ENCODE assay signal across 9 cellular contexts in genomic region chr20:63572788-63573738, GRCh38. TPM values are rescaled to one million over a fixed set of nuclear protein-coding genes. Genes with fewer than 3 reads are reported as not detected.
DNase-seq lines count a peak whose midpoint lies in the region; ATAC-seq, FAIRE-seq and TF ChIP-seq lines count a peak whose summit lies in the region.
"Had no signal": no experiment of that assay in that cellular context is flagged by ENCODE, and none has a peak within 500 bp of the region (broad histone marks: within the 10 kb centered on the region; RNA-seq: fewer than 3 reads in every experiment).

No MANE protein-coding gene starts in this region.

- H3K4me1 Mint-ChIP-seq in osteocyte (ENCODE audit: unreplicated experiment) = peaks cover 15% of the 10 kb centered on the region

- H3K79me2 ChIP-seq in DND-41 (ENCODE audit: insufficient read depth, low read length) (no peaks in the 10 kb centered on the region; the same call in 1 of the 2 replicates), OCI-LY3 (ENCODE audit: low read length) (no peaks in the 10 kb centered on the region), endothelial cell of umbilical vein (ENCODE audit: control insufficient read depth, insufficient read depth, low read length) (peaks cover 5% of the 10 kb centered on the region)

- H3K9me1 ChIP-seq in endothelial cell of umbilical vein (replicated peaks; ENCODE audit: control insufficient read depth, extremely low read depth, insufficient read depth, low read length) = no peaks in the 10 kb centered on the region

- POLR2A ChIA-PET in endothelial cell of umbilical vein (lab: Charles Lee) = interaction anchor here (0.9 to 1.4 kb wide), 3 partner anchors 15 to 54 kb away, joined by 4 to 10 read pairs (median 5); partner anchors contain the start of gene GMEB2

- H3K4me1 ChIP-seq in DND-41 (ENCODE audit: insufficient read depth, low read length) = peaks cover 24% of the 10 kb centered on the region
- peaks cover 26% of the 10 kb centered on the region for H3K4me1 ChIP-seq in OCI-LY3 (ENCODE audit: low read length)
- peaks cover 10% of the 10 kb centered on the region for H3K4me1 ChIP-seq in endothelial cell of umbilical vein (ENCODE audit: control insufficient read depth, extremely low read depth, insufficient read depth, low read length)

- no peaks in the 10 kb centered on the region for H3K9me3 ChIP-seq in DND-41 (ENCODE audit: insufficient read depth, low read length, severe bottlenecking)
- H3K9me3 ChIP-seq in OCI-LY3 (ENCODE audit: insufficient read depth, low read length) = no peaks in the 10 kb centered on the region
- no peaks in the 10 kb centered on the region for H3K9me3 ChIP-seq in endothelial cell of umbilical vein (replicated peaks; ENCODE audit: control insufficient read depth, insufficient read depth, low read length)

- H3K4me3 ChIP-seq in DND-41 (ENCODE audit: low read depth in 1 of 2, low read length in 2 of 2) (peak overlapping the region; percentile 87 to 98), OCI-LY3 (ENCODE audit: low read length) (peak overlapping the region; percentile 84), endothelial cell of umbilical vein (replicated peaks in 1 of 3; ENCODE audit: insufficient read depth in 1 of 3, low read depth in 1 of 3, low read length in 3 of 3) (peak overlapping the region; percentile 55 to 95 (median 87))

- dilution Hi-C loops in endothelial cell of umbilical vein (cut with MboI; ENCODE audit: extremely low pct_ligation_motif_present, low sequenced_read_pairs) = no loop called here

- H3K27me3 ChIP-seq in DND-41 (ENCODE audit: insufficient read depth, low read length, poor library complexity) (peaks cover 12% of the 10 kb centered on the region), OCI-LY3 (ENCODE audit: low read depth, low read length) (peaks cover 72% of the 10 kb centered on the region), endothelial cell of umbilical vein (ENCODE audit: control insufficient read depth in 2 of 2, insufficient read depth in 2 of 2, low read length in 2 of 2) (no peaks in the 10 kb centered on the region)

- intact Hi-C loops in endothelial cell of umbilical vein (cut with micrococcal nuclease) = loop anchor here (5.0 kb wide), 1 partner anchor 54 kb away; the partner anchor contains the start of gene GMEB2

- no peak for TF ChIP-seq POLR2A in endothelial cell of umbilical vein (IDR thresholded peaks at IDR 0.05; ENCODE audit: low read depth, low read length)

- no peaks in the 10 kb centered on the region for H3K9me3 Mint-ChIP-seq in osteocyte (ENCODE audit: unreplicated experiment)

- peak overlapping the region; percentile 76 for H3K4me3 Mint-ChIP-seq in osteocyte (ENCODE audit: unreplicated experiment)

- TF ChIP-seq CTCF in DND-41 (IDR thresholded peaks at IDR 0.05; ENCODE audit: borderline replicate concordance, extremely low read depth, low read length, poor library complexity, severe bottlenecking) (no peak), OCI-LY3 (IDR thresholded peaks at IDR 0.05; ENCODE audit: low read depth, low read length) (peak; percentile 19), endothelial cell of umbilical vein (IDR thresholded peaks at IDR 0.05; ENCODE audit: extremely low read depth in 1 of 2, insufficient read depth in 1 of 2, low read depth in 1 of 2, low read length in 2 of 2) (peak; percentile 32 to 43), osteocyte (IDR thresholded peaks at IDR 0.05) (no peak)

- FAIRE-seq in endothelial cell of umbilical vein (lab: Jason Lieb, UNC) = no peak

- H4K20me1 ChIP-seq in DND-41 (ENCODE audit: insufficient read depth, low read length) = peaks cover 25% of the 10 kb centered on the region
- H4K20me1 ChIP-seq in OCI-LY3 (ENCODE audit: insufficient read depth, low read length) = peaks cover 30% of the 10 kb centered on the region
- no peaks in the 10 kb centered on the region for H4K20me1 ChIP-seq in endothelial cell of umbilical vein (replicated peaks; ENCODE audit: control insufficient read depth, extremely low read depth, insufficient read depth, low read length)

- CTCF ChIA-PET in endothelial cell of umbilical vein (lab: Charles Lee) = interaction anchor here (0.7 to 1.6 kb wide), 4 partner anchors 10 to 77 kb away, joined by 3 to 6 read pairs (median 6); no protein-coding TSS in a partner anchor

- H3K36me3 ChIP-seq in DND-41 (ENCODE audit: insufficient read depth, low read length) (no peaks in the 10 kb centered on the region), OCI-LY3 (replicated peaks; ENCODE audit: low read depth, low read length) (no peaks in the 10 kb centered on the region), endothelial cell of umbilical vein (ENCODE audit: control insufficient read depth in 2 of 2, extremely low read depth in 1 of 2, insufficient read depth in 2 of 2, low read length in 2 of 2) (no peaks in the 10 kb centered on the region)

- H3K4me2 ChIP-seq in DND-41 (ENCODE audit: insufficient read depth, low read length) = peak overlapping the region; percentile 84
- peak overlapping the region; percentile 98 for H3K4me2 ChIP-seq in OCI-LY3 (ENCODE audit: low read length)
- H3K4me2 ChIP-seq in endothelial cell of umbilical vein (ENCODE audit: insufficient read depth, low read length) = peak overlapping the region; percentile 93

- H3K27me3 Mint-ChIP-seq in osteocyte (ENCODE audit: unreplicated experiment) = no peaks in the 10 kb centered on the region

- H3K9ac ChIP-seq in DND-41 (ENCODE audit: low read depth, low read length) = peak overlapping the region; percentile 69
- H3K9ac ChIP-seq in OCI-LY3 (ENCODE audit: low read length) = peak overlapping the region; percentile 70
- peak overlapping the region; percentile 90 for H3K9ac ChIP-seq in endothelial cell of umbilical vein (replicated peaks; ENCODE audit: extremely low read depth, insufficient read depth, low read length)

- H2AFZ ChIP-seq in DND-41 (ENCODE audit: low read depth, low read length) (peak overlapping the region; percentile 96), OCI-LY3 (ENCODE audit: low read depth, low read length) (no peak overlapping the region), endothelial cell of umbilical vein (ENCODE audit: low read depth, low read length) (peak overlapping the region; percentile 88)

- DNase-seq in DND-41 (no peak), endothelial cell of umbilical vein (ENCODE audit: low read depth, low spot score) (no peak), osteocyte (ENCODE audit: extremely low spot score, unreplicated experiment) (no peak), NCI-H748 (lab: John Stamatoyannopoulos, UW; ENCODE audit: unreplicated experiment) (no peak), NCI-H524 treated with DMSO at 0.1 percent for 48 hours (lab: John Stamatoyannopoulos, UW) (no peak)

- peak overlapping the region; percentile 57 for H3K27ac Mint-ChIP-seq in osteocyte (ENCODE audit: unreplicated experiment)

- H3K27ac ChIP-seq in DND-41 (ENCODE audit: low read length) (peak overlapping the region; percentile 81), OCI-LY3 (ENCODE audit: low read length) (no peak overlapping the region), endothelial cell of umbilical vein (ENCODE audit: insufficient read depth, low read depth, low read length) (peak overlapping the region; percentile 72)

- TSS peak; percentile 39 for BruUV-seq in endothelial cell of umbilical vein (replicated peaks; lab: Mats Ljungman, UMichigan)

- H3K36me3 Mint-ChIP-seq in osteocyte (ENCODE audit: unreplicated experiment) = no peaks in the 10 kb centered on the region

- peak; percentile 12; the same call in 2 of the 3 replicates for ATAC-seq in DND-41 (ENCODE audit: insufficient read depth, low read depth)
- no peak for ATAC-seq in HG03196 (IDR thresholded peaks at IDR 0.05; ENCODE audit: unreplicated experiment)
- no peak for ATAC-seq in activated CD4-positive, CD25-positive, alpha-beta regulatory T cell treated with anti-CD3 and anti-CD28 coated beads, Interleukin-2, amount 50 U/mL, for 24 hours

RNA-seq across cellular contexts. Expression of gene HELZ2, which starts 1.0 kb away (rescaled TPM):
- total RNA-seq in endothelial cell of umbilical vein (29.2 and 33.2 TPM in 2 replicates), osteocyte (25.0 and 29.0 TPM in 2 replicates)
- polyA plus RNA-seq in endothelial cell of umbilical vein = 10.6 and 16.2 TPM in 2 replicates
- polyA plus RNA-seq in endothelial cell of umbilical vein (2011; cell fraction: cytosol; rRNA removed) = 5.4 and 7.9 TPM in 2 replicates
- 16.8 and 18.8 TPM in 2 replicates for polyA plus RNA-seq in endothelial cell of umbilical vein (2011; cell fraction: nucleus; rRNA removed)
- polyA plus RNA-seq in endothelial cell of umbilical vein (2012) = 17.0 and 32.7 TPM in 2 replicates
- polyA minus RNA-seq in endothelial cell of umbilical vein = 37.2 and 43.4 TPM in 2 replicates
- polyA minus RNA-seq in endothelial cell of umbilical vein (2011; cell fraction: cytosol; rRNA and poly(A)+ RNA removed) = 33.5 TPM
- 27.3 and 42.7 TPM in 2 replicates for polyA minus RNA-seq in endothelial cell of umbilical vein (2011; cell fraction: nucleus; rRNA and poly(A)+ RNA removed)

RNA-seq across cellular contexts. Expression of gene FNDC11, which starts 19.1 kb away (rescaled TPM):
- total RNA-seq in endothelial cell of umbilical vein (0.51 and 0.71 TPM in 2 replicates), osteocyte (0.13 and 0.34 TPM in 2 replicates)
- polyA plus RNA-seq in endothelial cell of umbilical vein = 1.9 and 3.4 TPM in 2 replicates
- polyA plus RNA-seq in endothelial cell of umbilical vein (2011; cell fraction: cytosol; rRNA removed) = 0.70 and 1.0 TPM in 2 replicates
- 2.7 and 3.0 TPM in 2 replicates for polyA plus RNA-seq in endothelial cell of umbilical vein (2011; cell fraction: nucleus; rRNA removed)
- 0.44 and 1.9 TPM in 2 replicates for polyA plus RNA-seq in endothelial cell of umbilical vein (2012)
- 0.30 and 0.56 TPM in 2 replicates for polyA minus RNA-seq in endothelial cell of umbilical vein
- 0.61 TPM for polyA minus RNA-seq in endothelial cell of umbilical vein (2011; cell fraction: cytosol; rRNA and poly(A)+ RNA removed)
- polyA minus RNA-seq in endothelial cell of umbilical vein (2011; cell fraction: nucleus; rRNA and poly(A)+ RNA removed) = 0.38 and 0.96 TPM in 2 replicates

RNA-seq across cellular contexts. Expression of gene SRMS, which starts 25.5 kb away (rescaled TPM):
- not detected in 2 replicates for total RNA-seq in endothelial cell of umbilical vein
- not detected in 2 replicates for polyA plus RNA-seq in endothelial cell of umbilical vein
- not detected in 2 replicates for polyA plus RNA-seq in endothelial cell of umbilical vein (2011; cell fraction: cytosol; rRNA removed)
- not detected in 2 replicates for polyA plus RNA-seq in endothelial cell of umbilical vein (2011; cell fraction: nucleus; rRNA removed)
- polyA plus RNA-seq in endothelial cell of umbilical vein (2012) = not detected in 2 replicates
- not detected in 2 replicates for polyA minus RNA-seq in endothelial cell of umbilical vein
- polyA minus RNA-seq in endothelial cell of umbilical vein (2011; cell fraction: cytosol; rRNA and poly(A)+ RNA removed) = 1.0 TPM
- polyA minus RNA-seq in endothelial cell of umbilical vein (2011; cell fraction: nucleus; rRNA and poly(A)+ RNA removed) = not detected in 2 replicates
- total RNA-seq in osteocyte = not detected in 2 replicates
- total RNA-seq: NCI-H460 had no signal

RNA-seq across cellular contexts. Expression of gene PTK6, which starts 35.9 kb away (rescaled TPM):
- total RNA-seq in endothelial cell of umbilical vein = 0.18 TPM in 1 of 2 replicates, not detected in the other
- polyA plus RNA-seq in endothelial cell of umbilical vein = 0.05 TPM in 1 of 2 replicates, not detected in the other
- polyA plus RNA-seq in endothelial cell of umbilical vein (2011; cell fraction: cytosol; rRNA removed) = 0.03 TPM in 1 of 2 replicates, not detected in the other
- polyA plus RNA-seq in endothelial cell of umbilical vein (2011; cell fraction: nucleus; rRNA removed) = 0.05 and 0.10 TPM in 2 replicates
- 0.08 TPM in 1 of 2 replicates, not detected in the other for polyA plus RNA-seq in endothelial cell of umbilical vein (2012)
- not detected in 2 replicates for polyA minus RNA-seq in endothelial cell of umbilical vein
- 6.3 TPM for polyA minus RNA-seq in endothelial cell of umbilical vein (2011; cell fraction: cytosol; rRNA and poly(A)+ RNA removed)
- not detected in 2 replicates for polyA minus RNA-seq in endothelial cell of umbilical vein (2011; cell fraction: nucleus; rRNA and poly(A)+ RNA removed)
- total RNA-seq in osteocyte = 0.13 TPM in 1 of 2 replicates, not detected in the other

RNA-seq across cellular contexts. Expression of gene PPDPF, which starts 52.5 kb away (rescaled TPM):
- 219 and 233 TPM in 2 replicates for total RNA-seq in endothelial cell of umbilical vein
- 52.2 and 58.9 TPM in 2 replicates for polyA plus RNA-seq in endothelial cell of umbilical vein
- polyA plus RNA-seq in endothelial cell of umbilical vein (2011; cell fraction: cytosol; rRNA removed) = 45.1 and 65.2 TPM in 2 replicates
- polyA plus RNA-seq in endothelial cell of umbilical vein (2011; cell fraction: nucleus; rRNA removed) = 17.7 and 20.9 TPM in 2 replicates
- 133 and 198 TPM in 2 replicates for polyA plus RNA-seq in endothelial cell of umbilical vein (2012)
- polyA minus RNA-seq in endothelial cell of umbilical vein = 7.2 and 13.5 TPM in 2 replicates
- 221 TPM for polyA minus RNA-seq in endothelial cell of umbilical vein (2011; cell fraction: cytosol; rRNA and poly(A)+ RNA removed)
- 15.1 and 30.4 TPM in 2 replicates for polyA minus RNA-seq in endothelial cell of umbilical vein (2011; cell fraction: nucleus; rRNA and poly(A)+ RNA removed)
- 220 and 239 TPM in 2 replicates for total RNA-seq in osteocyte

Comparison
In these comparisons a context has a peak if more than half of its experiments do, and no peak if none do; other contexts are left out.
1. CTCF ChIP-seq: peak in OCI-LY3 (single experiment) and endothelial cell of umbilical vein (2 of 2); none in DND-41 (single experiment) and osteocyte (single experiment).
2. Peak in every context shown above with its lines, with median percentiles within 50 percentile points of each other: H3K4me2 ChIP-seq, H3K4me3 ChIP-seq and H3K9ac ChIP-seq.